Comparison of ENCODE assay signal across 8 cellular contexts in genomic region chr7:143363011-143363937, GRCh38. TPM values are rescaled to one million over a fixed set of nuclear protein-coding genes. Genes with fewer than 3 reads are reported as not detected.
DNase-seq lines count a peak whose midpoint lies in the region; ATAC-seq and TF ChIP-seq lines count a peak whose summit lies in the region.

No MANE protein-coding gene starts in this region.

- H2BK15ac ChIP-seq in mesendoderm (replicated peaks; ENCODE audit: low read depth) = no peak overlapping the region

- H2BK5ac ChIP-seq in mesendoderm (ENCODE audit: low read length) = no peak overlapping the region

- no peak overlapping the region for H3K23ac ChIP-seq in mesendoderm (ENCODE audit: low read length)

- H4K8ac ChIP-seq in mesendoderm (ENCODE audit: low read depth, low read length) = no peak overlapping the region

- in situ Hi-C loops in astrocyte of the spinal cord (cut with HindIII; ENCODE audit: low sequenced_read_pairs) = no loop called here
- in situ Hi-C loops in transverse colon (cut with MboI; ENCODE audit: low pct_ligation_motif_present in 1 of 4, low pct_unique_long_range_greater_than_20kb in 1 of 4, low sequenced_read_pairs in 3 of 4) = no loop called here

- H3K9me3 Mint-ChIP-seq in activated naive CD4-positive, alpha-beta T cell treated with anti-CD3 and anti-CD28 coated beads, Interleukin-2, amount 10 ng/mL, durations not matched to agents 7 days and 5 days = no peaks in the 10 kb centered on the region

- TF ChIP-seq EP300 in transverse colon (IDR thresholded peaks at IDR 0.05; ENCODE audit: low read depth) = no peak

- H3K9me3 ChIP-seq in transverse colon = no peaks in the 10 kb centered on the region

- H3K36me3 ChIP-seq in mesendoderm (ENCODE audit: control insufficient read depth, insufficient read depth, low read length) = no peaks in the 10 kb centered on the region
- H3K36me3 ChIP-seq in transverse colon = no peaks in the 10 kb centered on the region

- H3K4me1 Mint-ChIP-seq in activated naive CD4-positive, alpha-beta T cell treated with anti-CD3 and anti-CD28 coated beads, Interleukin-2, amount 10 ng/mL, durations not matched to agents 7 days and 5 days = peaks cover 8% of the 10 kb centered on the region

- peak overlapping the region; percentile 2 for H3K56ac ChIP-seq in mesendoderm (ENCODE audit: low read length)

- no peaks in the 10 kb centered on the region for H3K36me3 Mint-ChIP-seq in activated naive CD4-positive, alpha-beta T cell treated with anti-CD3 and anti-CD28 coated beads, Interleukin-2, amount 10 ng/mL, durations not matched to agents 7 days and 5 days

- ATAC-seq in omental fat pad (ENCODE audit: low FRiP score) = no peak

- TF ChIP-seq POLR2A in transverse colon (IDR thresholded peaks at IDR 0.05) = no peak

- no peak overlapping the region for H4K5ac ChIP-seq in mesendoderm (ENCODE audit: low read length)

- H3K27ac ChIP-seq in mesendoderm (ENCODE audit: low read depth, low read length) = no peak overlapping the region
- H3K27ac ChIP-seq in transverse colon = no peak overlapping the region

- H2AK5ac ChIP-seq in mesendoderm (ENCODE audit: low read length) = no peak overlapping the region

- H3K4me3 ChIP-seq in astrocyte of the spinal cord (ENCODE audit: low read depth, low read length) (peak overlapping the region; percentile 12), mesendoderm (ENCODE audit: low read length) (no peak overlapping the region), transverse colon (peak overlapping the region in 3 of 4 donors; percentile 58 to 83 (median 64))

- H3K18ac ChIP-seq in mesendoderm (ENCODE audit: low read length) = peak overlapping the region; percentile 76

- H3K27me3 Mint-ChIP-seq in activated naive CD4-positive, alpha-beta T cell treated with anti-CD3 and anti-CD28 coated beads, Interleukin-2, amount 10 ng/mL, durations not matched to agents 7 days and 5 days = peaks cover 97% of the 10 kb centered on the region

- H3K79me1 ChIP-seq in mesendoderm (ENCODE audit: low read length) = no peaks in the 10 kb centered on the region

- no CpG with 5 or more reads among the region's 20 CpGs for WGBS in mesendoderm (ENCODE audit: extremely low coverage, insufficient coverage, low lambda C conversion rate)
- 68 to 80% methylated on average over 2 to 20 of the region's 20 CpGs for WGBS in transverse colon (ENCODE audit: low coverage in 1 of 2), 2 donors

- H3K4me2 ChIP-seq in mesendoderm (ENCODE audit: low read length) = peak overlapping the region; percentile 7

- DNase-seq in activated naive CD4-positive, alpha-beta T cell treated with anti-CD3 and anti-CD28 coated beads, Interleukin-2, amount 10 ng/mL, durations not matched to agents 7 days and 5 days = no peak
- no peak for DNase-seq in activated naive CD4-positive, alpha-beta T cell treated with Interleukin-2 at 50 U/mL for 16 hours
- DNase-seq in astrocyte of the spinal cord (ENCODE audit: low read depth, low spot score) (no peak), mesendoderm (no peak), transverse colon (no peak), omental fat pad (ENCODE audit: low spot score) (no peak), NCI-H748 (lab: John Stamatoyannopoulos, UW; ENCODE audit: unreplicated experiment) (no peak), HUDEP-2 (lab: John Stamatoyannopoulos, UW; ENCODE audit: unreplicated experiment in 76 of 76) (no peak)

- H3K4me1 ChIP-seq in mesendoderm (ENCODE audit: control insufficient read depth, low read depth, low read length) = peaks cover 2% of the 10 kb centered on the region
- H3K4me1 ChIP-seq in transverse colon = peaks cover 0 to 26% (median 20%) of the 10 kb centered on the region in 4 donors

- CTCF ChIA-PET in activated naive CD4-positive, alpha-beta T cell treated with anti-CD3 and anti-CD28 coated beads, Interleukin-2, amount 10 ng/mL, durations not matched to agents 7 days and 5 days (lab: Charles Lee) = interaction anchor here (1.0 kb wide), 1 partner anchor 148 kb away, joined by 3 read pairs; no protein-coding TSS in a partner anchor

- H3K4ac ChIP-seq in mesendoderm (ENCODE audit: low read depth, low read length) = no peak overlapping the region

- H3K4me3 Mint-ChIP-seq in activated naive CD4-positive, alpha-beta T cell treated with anti-CD3 and anti-CD28 coated beads, Interleukin-2, amount 10 ng/mL, durations not matched to agents 7 days and 5 days = peak overlapping the region; percentile 64

- H3K27me3 ChIP-seq in mesendoderm (ENCODE audit: insufficient read depth, low read length, poor library complexity) = no peaks in the 10 kb centered on the region
- peaks cover 45% of the 10 kb centered on the region for H3K27me3 ChIP-seq in transverse colon

- no peak overlapping the region for H2BK120ac ChIP-seq in mesendoderm (ENCODE audit: low read depth, low read length)

- H3K27ac Mint-ChIP-seq in activated naive CD4-positive, alpha-beta T cell treated with anti-CD3 and anti-CD28 coated beads, Interleukin-2, amount 10 ng/mL, durations not matched to agents 7 days and 5 days = no peak overlapping the region

- no peak for TF ChIP-seq CTCF in astrocyte of the spinal cord (IDR thresholded peaks at IDR 0.05; ENCODE audit: low read depth, low read length)
- no peak for TF ChIP-seq CTCF in transverse colon (IDR thresholded peaks at IDR 0.05)
- TF ChIP-seq CTCF in omental fat pad (IDR thresholded peaks at IDR 0.05) = no peak

- H3K79me2 ChIP-seq in mesendoderm (ENCODE audit: control insufficient read depth, insufficient read depth, low read length) = no peaks in the 10 kb centered on the region

- intact Hi-C loops in transverse colon (cut with DNase I; ENCODE audit: low total_unique reads) = no loop called here

- H3K9ac ChIP-seq in mesendoderm (ENCODE audit: low read length) = peak overlapping the region; percentile 38

RNA-seq across cellular contexts. Expression of gene FAM131B, which starts 0.8 kb away (rescaled TPM):
- polyA plus RNA-seq in mesendoderm (2013, experiment 1 of 2) = 10.5 TPM
- polyA plus RNA-seq in mesendoderm (2013, experiment 2 of 2) = 10.1 TPM
- total RNA-seq in transverse colon (10 to 100 TPM in 1 of 4 donors, 1 to 10 TPM in 3; 2.2 to 33.4 (median 4.7) TPM), omental fat pad (1 to 10 TPM in 1 of 4 donors, under 1 TPM in 3; 0.56 to 1.2 (median 0.77) TPM)

RNA-seq across cellular contexts. Expression of gene ZYX, which starts 17.9 kb away (rescaled TPM):
- polyA plus RNA-seq in mesendoderm (2013, experiment 1 of 2) = 368 TPM
- polyA plus RNA-seq in mesendoderm (2013, experiment 2 of 2) = 379 TPM
- total RNA-seq in transverse colon (100 to 1,000 TPM in 2 of 4 donors, 10 to 100 TPM in 2; 45.2 to 217 (median 110) TPM), omental fat pad (100 to 1,000 TPM in 1 of 4 donors, 10 to 100 TPM in 3; 48.2 to 138 (median 62.8) TPM)

RNA-seq across cellular contexts. Expression of gene EPHA1, which starts 45.4 kb away (rescaled TPM):
- polyA plus RNA-seq in mesendoderm (2013, experiment 1 of 2) = 85.6 TPM
- 80.8 TPM for polyA plus RNA-seq in mesendoderm (2013, experiment 2 of 2)
- total RNA-seq in transverse colon (10 to 100 TPM; 21.1 to 29.9 (median 24.8) TPM), omental fat pad (under 1 TPM in 2 of 4 donors, not detected in 2; 0.13 to 0.46 TPM)

RNA-seq across cellular contexts. Expression of gene CLCN1, which starts 47.4 kb away (rescaled TPM):
- polyA plus RNA-seq in mesendoderm (2013, experiment 1 of 2) = 0.27 TPM
- 0.25 TPM for polyA plus RNA-seq in mesendoderm (2013, experiment 2 of 2)
- total RNA-seq in transverse colon (not detected), omental fat pad (under 1 TPM in 2 of 4 donors, not detected in 2; 0.24 to 0.79 TPM)

Comparison
In these comparisons a context has a peak if more than half of its experiments do, and no peak if none do; other contexts are left out.
1. RNA of gene EPHA1, which starts 45.4 kb away (total RNA-seq): 21.1 to 29.9 TPM in transverse colon; 0.13 to 0.46 TPM in omental fat pad; every median in the first group is over 10 times any median in the second.